In genomic region chr10:61477469-61477868, GRCh38 we compare ENCODE assay signal across 25 cellular contexts. TPM values are rescaled to one million over a fixed set of nuclear protein-coding genes. Genes with fewer than 3 reads are reported as not detected.
"Had no signal": no experiment of that assay in that cellular context is flagged by ENCODE, and none has a peak within 500 bp of the region (broad histone marks: within the 10 kb centered on the region; RNA-seq: fewer than 3 reads in every experiment).

No MANE protein-coding gene starts in this region.

- H3K27me3 ChIP-seq: tibial nerve, upper lobe of left lung had no signal

- H3K27ac Mint-ChIP-seq: effector memory CD8-positive, alpha-beta T cell; memory B cell; natural killer cell; stimulated activated naive B cell treated with anti-CD40 and anti-IgM and Interleukin-4, amounts not matched to agents 10 μg/mL and 1 μg/mL and 100 μg/mL, for 72 hours; stimulated activated naive CD8-positive, alpha-beta T cell treated with anti-CD3 and anti-CD28 coated beads, Interleukin-15, Interleukin-2, amounts not matched to agents 100 ng/mL and 50 ng/mL, for 24 hours had no signal

- H3K27ac ChIP-seq: coronary artery, neutrophil, psoas muscle, thoracic aorta, tibial nerve, upper lobe of left lung had no signal

- DNase-seq: dermis blood vessel endothelial cell; effector memory CD8-positive, alpha-beta T cell; head of caudate nucleus; kidney; natural killer cell; psoas muscle; right cardiac atrium; small intestine; stimulated activated CD4-positive, alpha-beta T cell treated with anti-CD3 and anti-CD28 coated beads, Interleukin-15, amount 100 ng/mL, for 24 hours; stimulated activated CD4-positive, alpha-beta T cell treated with anti-CD3 and anti-CD28 coated beads, Interleukin-2, amount 100 ng/mL, for 48 hours; stimulated activated naive B cell treated with anti-CD40 and anti-IgM and Interleukin-4, amounts not matched to agents 10 μg/mL and 1 μg/mL and 100 μg/mL, for 72 hours; upper lobe of left lung had no signal

- H3K36me3 ChIP-seq: neutrophil, thoracic aorta, tibial nerve, upper lobe of left lung had no signal

- H3K9me3 Mint-ChIP-seq: effector memory CD8-positive, alpha-beta T cell; natural killer cell; stimulated activated naive B cell treated with anti-CD40 and anti-IgM and Interleukin-4, amounts not matched to agents 10 μg/mL and 1 μg/mL and 100 μg/mL, for 72 hours; stimulated activated naive CD8-positive, alpha-beta T cell treated with anti-CD3 and anti-CD28 coated beads, Interleukin-15, Interleukin-2, amounts not matched to agents 100 ng/mL and 50 ng/mL, for 24 hours had no signal

- ATAC-seq: effector memory CD8-positive, alpha-beta T cell; left lobe of liver; natural killer cell; psoas muscle; right cardiac atrium; stimulated activated naive B cell treated with anti-CD40 and anti-IgM and Interleukin-4, amounts not matched to agents 10 μg/mL and 1 μg/mL and 100 μg/mL, for 72 hours had no signal

- H3K4me1 ChIP-seq: psoas muscle, tibial nerve, upper lobe of left lung had no signal

- H3K4me1 Mint-ChIP-seq: memory B cell; natural killer cell; stimulated activated naive B cell treated with anti-CD40 and anti-IgM and Interleukin-4, amounts not matched to agents 10 μg/mL and 1 μg/mL and 100 μg/mL, for 72 hours had no signal

- H3K4me3 ChIP-seq: coronary artery, lung, psoas muscle, thoracic aorta, tibial nerve, upper lobe of left lung had no signal

- H3K36me3 Mint-ChIP-seq: memory B cell; natural killer cell; stimulated activated naive B cell treated with anti-CD40 and anti-IgM and Interleukin-4, amounts not matched to agents 10 μg/mL and 1 μg/mL and 100 μg/mL, for 72 hours had no signal

- H3K4me3 Mint-ChIP-seq: effector memory CD8-positive, alpha-beta T cell; memory B cell; natural killer cell; stimulated activated naive B cell treated with anti-CD40 and anti-IgM and Interleukin-4, amounts not matched to agents 10 μg/mL and 1 μg/mL and 100 μg/mL, for 72 hours; stimulated activated naive CD8-positive, alpha-beta T cell treated with anti-CD3 and anti-CD28 coated beads, Interleukin-15, Interleukin-2, amounts not matched to agents 100 ng/mL and 50 ng/mL, for 24 hours had no signal

- FAIRE-seq: endometrium, frontal cortex, kidney, small intestine, urothelium cell line had no signal

- H3K9me3 ChIP-seq: neutrophil, psoas muscle, thoracic aorta, tibial nerve, upper lobe of left lung had no signal

RNA-seq across cellular contexts. Expression of gene TMEM26, which starts 24.3 kb away (rescaled TPM):
- total RNA-seq: dermis blood vessel endothelial cell, mononuclear cell, natural killer cell had no signal
- polyA plus RNA-seq: neural cell had no signal
